8 cellular contexts compared by ENCODE assay signal in genomic region chr1:15966081-15966955, GRCh38. TPM values are rescaled to one million over a fixed set of nuclear protein-coding genes. Genes with fewer than 3 reads are reported as not detected.
A peak's percentile ranks its signal among the peaks of the same experiment; 100 is the strongest.
DNase-seq lines count a peak whose midpoint lies in the region; ATAC-seq, FAIRE-seq and TF ChIP-seq lines count a peak whose summit lies in the region.

No MANE protein-coding gene starts in this region.

- ATAC-seq in GM19023 (IDR thresholded peaks at IDR 0.05; ENCODE audit: unreplicated experiment) (peak; percentile 91), HG03097 (IDR thresholded peaks at IDR 0.05; ENCODE audit: low FRiP score, unreplicated experiment) (peak; percentile 59), aorta (ENCODE audit: low FRiP score) (peak; percentile 53)

- no peak overlapping the region for H3K23ac ChIP-seq in trophoblast cell (ENCODE audit: low read length)

- intact Hi-C loops in dendritic cell treated with granulocyte-macrophage colony-stimulating factor and Interleukin-4, amounts not matched to agents 40 ng/mL and 50 ng/mL, for 4 days (cut with micrococcal nuclease), result no loop called here
- intact Hi-C loops in aorta (cut with DNase I), result no loop called here

- FAIRE-seq in H54 (lab: Jason Lieb, UNC), result no peak

- no peak overlapping the region for H3K4me2 ChIP-seq in trophoblast cell (ENCODE audit: low read length)

- peak overlapping the region; percentile 81 for H3K27ac Mint-ChIP-seq in dendritic cell treated with granulocyte-macrophage colony-stimulating factor and Interleukin-4, amounts not matched to agents 40 ng/mL and 50 ng/mL, for 4 days

- H3K14ac ChIP-seq in trophoblast cell (ENCODE audit: low read length), result no peak overlapping the region

- H3K79me1 ChIP-seq in trophoblast cell (ENCODE audit: low read length), result no peaks in the 10 kb centered on the region

- H3K9me3 ChIP-seq in trophoblast cell (ENCODE audit: insufficient read depth, low read depth, low read length), result peaks cover 10% of the 10 kb centered on the region
- H3K9me3 ChIP-seq in aorta (ENCODE audit: control insufficient read depth, low read length), result no peaks in the 10 kb centered on the region

- H3K9ac ChIP-seq in trophoblast cell (ENCODE audit: low read length), result no peak overlapping the region

- no peak overlapping the region for H3K4me3 ChIP-seq in trophoblast cell (ENCODE audit: low read depth, low read length)
- no peak overlapping the region for H3K4me3 ChIP-seq in aorta (ENCODE audit: low read length in 2 of 2)

- peaks cover 71% of the 10 kb centered on the region for H3K36me3 Mint-ChIP-seq in dendritic cell treated with granulocyte-macrophage colony-stimulating factor and Interleukin-4, amounts not matched to agents 40 ng/mL and 50 ng/mL, for 4 days (ENCODE audit: low read depth)

- no peak overlapping the region for H4K91ac ChIP-seq in trophoblast cell (ENCODE audit: low read depth, low read length)

- TF ChIP-seq POLR2A in H54 (IDR thresholded peaks at IDR 0.05; ENCODE audit: low read depth, low read length), result no peak

- H3K4me3 Mint-ChIP-seq in dendritic cell treated with granulocyte-macrophage colony-stimulating factor and Interleukin-4, amounts not matched to agents 40 ng/mL and 50 ng/mL, for 4 days, result peak overlapping the region; percentile 2

- peak; percentile 48 for DNase-seq in activated CD4-positive, CD25-positive, alpha-beta regulatory T cell treated with anti-CD3 and anti-CD28 coated beads, Interleukin-2, amount 50 U/mL, for 16 hours (ENCODE audit: low read depth, low spot score)
- DNase-seq in trophoblast cell, result peak; percentile 16 to 53
- peak in 1 of 2 donors; percentile 71 for DNase-seq in aorta
- no peak for DNase-seq in NCI-H2081 treated with DMSO at 0.1 percent for 48 hours (lab: John Stamatoyannopoulos, UW)
- DNase-seq in H54 (ENCODE audit: insufficient read length, low spot score), result no peak

- no peaks in the 10 kb centered on the region for H3K27me3 ChIP-seq in trophoblast cell (ENCODE audit: insufficient read depth, low read length)
- no peaks in the 10 kb centered on the region for H3K27me3 ChIP-seq in aorta (ENCODE audit: control insufficient read depth in 1 of 2, insufficient read depth in 2 of 2, low read length in 1 of 2)

- H3K27me3 Mint-ChIP-seq in dendritic cell treated with granulocyte-macrophage colony-stimulating factor and Interleukin-4, amounts not matched to agents 40 ng/mL and 50 ng/mL, for 4 days, result no peaks in the 10 kb centered on the region

- no peak overlapping the region for H2BK12ac ChIP-seq in trophoblast cell (ENCODE audit: low read length)

- no peak overlapping the region for H2BK5ac ChIP-seq in trophoblast cell (ENCODE audit: low read depth, low read length, poor library complexity)

- no peak overlapping the region for H3K4ac ChIP-seq in trophoblast cell (ENCODE audit: low read depth, low read length)

- H3K4me1 Mint-ChIP-seq in dendritic cell treated with granulocyte-macrophage colony-stimulating factor and Interleukin-4, amounts not matched to agents 40 ng/mL and 50 ng/mL, for 4 days (ENCODE audit: low read depth), result peaks cover 60% of the 10 kb centered on the region

- no peak overlapping the region for H3K27ac ChIP-seq in trophoblast cell (ENCODE audit: low read depth, low read length)
- H3K27ac ChIP-seq in aorta (ENCODE audit: low read depth in 1 of 2, low read length in 2 of 2), result peak overlapping the region in 1 of 2 donors; percentile 17

- H3K36me3 ChIP-seq in trophoblast cell (ENCODE audit: control insufficient read depth in 1 of 2, insufficient read depth in 2 of 2, low read length in 2 of 2) (peaks cover 16 to 18% of the 10 kb centered on the region in 2 experiments), aorta (ENCODE audit: control insufficient read depth in 1 of 2, insufficient read depth in 2 of 2, low read length in 1 of 2) (peaks cover 0 to 2% of the 10 kb centered on the region in 2 donors)

- H4K12ac ChIP-seq in trophoblast cell (ENCODE audit: low read depth, low read length), result no peak overlapping the region

- no peaks in the 10 kb centered on the region for H3K4me1 ChIP-seq in trophoblast cell (ENCODE audit: control insufficient read depth in 1 of 2, insufficient read depth in 2 of 2, low read length in 2 of 2)
- H3K4me1 ChIP-seq in aorta (ENCODE audit: control insufficient read depth in 1 of 2, insufficient read depth in 2 of 2, low read length in 2 of 2), result peaks cover 0 to 7% of the 10 kb centered on the region in 2 donors

- no peak overlapping the region for H2AFZ ChIP-seq in trophoblast cell (ENCODE audit: insufficient read depth, low read length, poor library complexity)

- no peaks in the 10 kb centered on the region for H3K79me2 ChIP-seq in trophoblast cell (ENCODE audit: control insufficient read depth, insufficient read depth, low read length, poor library complexity)

- no peaks in the 10 kb centered on the region for H3K9me3 Mint-ChIP-seq in dendritic cell treated with granulocyte-macrophage colony-stimulating factor and Interleukin-4, amounts not matched to agents 40 ng/mL and 50 ng/mL, for 4 days

- H4K8ac ChIP-seq in trophoblast cell (ENCODE audit: low read depth, low read length), result no peak overlapping the region

- H3K18ac ChIP-seq in trophoblast cell (ENCODE audit: low read length), result no peak overlapping the region

- H2AK5ac ChIP-seq in trophoblast cell (ENCODE audit: low read length), result no peak overlapping the region

- no peak overlapping the region for H2BK120ac ChIP-seq in trophoblast cell (ENCODE audit: insufficient read depth, low read length, poor library complexity)

- no CpG with 5 or more reads among the region's 18 CpGs for WGBS in trophoblast cell (ENCODE audit: extremely low coverage, insufficient coverage, insufficient read length)
- WGBS in aorta, 2 donors, result 62 to 64% methylated on average over 18 of the region's 18 CpGs

RNA-seq across cellular contexts. Expression of gene ZBTB17, which starts 9.6 kb away (rescaled TPM):
- 28.3 and 29.2 TPM in 2 replicates for polyA plus RNA-seq in trophoblast cell (2013)
- total RNA-seq in aorta, result 10 to 100 TPM; 42.3 to 55.5 TPM
- polyA plus RNA-seq in aorta, result 100 to 1,000 TPM in 1 of 2 donors, 10 to 100 TPM in 1; 15.0 to 134 TPM

RNA-seq across cellular contexts. Expression of gene SRARP, which starts 37.7 kb away (rescaled TPM):
- polyA plus RNA-seq in trophoblast cell (2013), result not detected in 2 replicates
- total RNA-seq in aorta, result not detected
- polyA plus RNA-seq in aorta, result not detected

RNA-seq across cellular contexts. Expression of gene HSPB7, which starts 51.5 kb away (rescaled TPM):
- 3.0 and 3.8 TPM in 2 replicates for polyA plus RNA-seq in trophoblast cell (2013)
- 100 to 1,000 TPM; 313 to 802 TPM for total RNA-seq in aorta
- polyA plus RNA-seq in aorta, result 100 to 1,000 TPM; 128 to 338 TPM

RNA-seq across cellular contexts. Expression of gene CLCNKA, which starts 55.5 kb away (rescaled TPM):
- 0.12 and 0.19 TPM in 2 replicates for polyA plus RNA-seq in trophoblast cell (2013)
- total RNA-seq in aorta, result 1 to 10 TPM; 1.0 to 1.3 TPM
- polyA plus RNA-seq in aorta, result 1 to 10 TPM in 1 of 2 donors, not detected in 1; 4.5 TPM

Comparison
In these comparisons a context has a peak if more than half of its experiments do, and no peak if none do; other contexts are left out.
1. DNase-seq: peak in activated CD4-positive, CD25-positive, alpha-beta regulatory T cell treated with anti-CD3 and anti-CD28 coated beads, Interleukin-2, amount 50 U/mL, for 16 hours (single experiment) and trophoblast cell (2 of 2); none in NCI-H2081 treated with DMSO at 0.1 percent for 48 hours (single experiment) and H54 (single experiment).
2. Peak in every context shown above with its lines, with median percentiles within 50 percentile points of each other: ATAC-seq.